15 cellular contexts compared by ENCODE assay signal in the genomic region with DNA sequence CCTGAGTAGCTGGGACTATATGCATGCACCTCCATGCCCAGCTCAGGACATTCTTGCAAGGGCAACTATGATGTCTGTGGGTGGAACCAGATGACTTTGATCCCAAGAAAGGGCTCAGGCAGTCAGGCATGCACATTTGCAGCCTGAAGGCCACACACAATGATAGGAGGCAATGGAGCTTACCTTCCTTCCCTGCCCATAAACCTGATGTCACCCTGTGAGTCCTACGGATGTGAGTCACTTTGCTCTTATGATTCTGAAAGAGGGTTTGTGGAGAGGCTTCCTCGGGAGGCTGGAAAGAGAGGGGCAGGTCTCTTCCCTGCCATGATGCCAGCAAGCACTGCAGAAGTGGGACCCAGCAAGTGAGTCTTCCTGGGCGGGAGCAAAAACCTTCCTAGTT.
DNase-seq lines count a peak whose midpoint lies in the region; ATAC-seq, FAIRE-seq and TF ChIP-seq lines count a peak whose summit lies in the region.
"Had no signal": no experiment of that assay in that cellular context is flagged by ENCODE, and none has a peak within 500 bp of the region (broad histone marks: within the 10 kb centered on the region; RNA-seq: fewer than 3 reads in every experiment).

No MANE protein-coding gene starts in this region.

- H3K9ac ChIP-seq in astrocyte (ENCODE audit: low read length), result no peak overlapping the region

- intact Hi-C loops in cardiac septum (cut with DNase I), result no loop called here

- H3K4me3 ChIP-seq in astrocyte (ENCODE audit: insufficient read depth, low read depth, low read length), result no peak overlapping the region
- H3K4me3 ChIP-seq: ovary, skin epidermis, vagina had no signal

- no peak overlapping the region for H3K27ac Mint-ChIP-seq in astrocyte (ENCODE audit: unreplicated experiment)
- H3K27ac Mint-ChIP-seq in progenitor cell of endocrine pancreas, result no peak overlapping the region

- no peak overlapping the region for H3K4me2 ChIP-seq in astrocyte (ENCODE audit: low read length)

- no peaks in the 10 kb centered on the region for H3K9me3 Mint-ChIP-seq in astrocyte (ENCODE audit: unreplicated experiment)
- no peaks in the 10 kb centered on the region for H3K9me3 Mint-ChIP-seq in progenitor cell of endocrine pancreas (ENCODE audit: low read depth)

- no peaks in the 10 kb centered on the region for H3K36me3 Mint-ChIP-seq in astrocyte (ENCODE audit: low read depth, unreplicated experiment)
- H3K36me3 Mint-ChIP-seq in progenitor cell of endocrine pancreas (ENCODE audit: insufficient read depth), result no peaks in the 10 kb centered on the region

- DNase-seq in Daoy (ENCODE audit: low read depth) (peak; percentile 93), LoVo (ENCODE audit: low spot score) (peak; percentile 81), astrocyte (ENCODE audit: low read depth) (peak; percentile 8), kidney glomerular epithelial cell (lab: John Stamatoyannopoulos, UW) (peak; percentile 78), progenitor cell of endocrine pancreas (ENCODE audit: low spot score, unreplicated experiment) (no peak), frontal cortex (ENCODE audit: low spot score in 2 of 2) (no peak), cardiac septum (ENCODE audit: low spot score) (no peak)
- DNase-seq: activated gamma-delta T cell treated with Interleukin-2 at 50 U/mL for 16 hours; DMS 273 treated with DMSO at 0.1 percent for 48 hours; foreskin fibroblast; ovary; stimulated activated naive CD8-positive, alpha-beta T cell treated with anti-CD3 and anti-CD28 coated beads, Interleukin-15, Interleukin-2, amounts not matched to agents 100 U/mL and 50 U/mL, for 24 hours had no signal

- H3K4me1 ChIP-seq in astrocyte (ENCODE audit: insufficient read depth, low read length), result no peaks in the 10 kb centered on the region
- H3K4me1 ChIP-seq: vagina had no signal

- H2AFZ ChIP-seq in astrocyte (ENCODE audit: low read depth, low read length), result no peak overlapping the region

- TF ChIP-seq CTCF in astrocyte (IDR thresholded peaks at IDR 0.05; ENCODE audit: insufficient read depth, low read depth, low read length) (no peak), progenitor cell of endocrine pancreas (IDR thresholded peaks at IDR 0.05; ENCODE audit: unreplicated experiment) (no peak)

- H4K20me1 ChIP-seq in astrocyte (ENCODE audit: insufficient read depth, low read length), result no peaks in the 10 kb centered on the region

- no peaks in the 10 kb centered on the region for H3K27me3 ChIP-seq in astrocyte (ENCODE audit: insufficient read depth, low read length)
- H3K27me3 ChIP-seq: ovary, vagina had no signal

- H3K79me2 ChIP-seq in astrocyte (ENCODE audit: insufficient read depth, low read length), result no peaks in the 10 kb centered on the region

- H3K36me3 ChIP-seq in astrocyte (ENCODE audit: insufficient read depth, low read length), result no peaks in the 10 kb centered on the region
- H3K36me3 ChIP-seq: ovary, vagina had no signal

- no peak overlapping the region for H3K4me3 Mint-ChIP-seq in astrocyte (ENCODE audit: unreplicated experiment)
- no peak overlapping the region for H3K4me3 Mint-ChIP-seq in progenitor cell of endocrine pancreas (ENCODE audit: low read depth)

- H3K9me3 ChIP-seq in astrocyte (ENCODE audit: insufficient read depth, low read depth, low read length), result no peaks in the 10 kb centered on the region
- H3K9me3 ChIP-seq: ovary, vagina had no signal

- H3K27me3 Mint-ChIP-seq in astrocyte (ENCODE audit: low read depth, unreplicated experiment), result peaks cover 12% of the 10 kb centered on the region
- H3K27me3 Mint-ChIP-seq in progenitor cell of endocrine pancreas, result peaks cover 3% of the 10 kb centered on the region

- H3K27ac ChIP-seq in astrocyte (ENCODE audit: low read depth, low read length), result no peak overlapping the region
- H3K27ac ChIP-seq: ovary, skin epidermis, vagina had no signal

- FAIRE-seq in astrocyte (lab: Jason Lieb, UNC) (no peak), frontal cortex (lab: Jason Lieb, UNC) (no peak)

- ATAC-seq in HG03442 (IDR thresholded peaks at IDR 0.05; ENCODE audit: unreplicated experiment), result no peak
- ATAC-seq: stimulated activated naive CD8-positive, alpha-beta T cell treated with anti-CD3 and anti-CD28 coated beads, Interleukin-15, Interleukin-2, amounts not matched to agents 100 U/mL and 50 U/mL, for 24 hours had no signal

- H3K4me1 Mint-ChIP-seq in astrocyte (ENCODE audit: low read depth, unreplicated experiment), result peaks cover 11% of the 10 kb centered on the region
- no peaks in the 10 kb centered on the region for H3K4me1 Mint-ChIP-seq in progenitor cell of endocrine pancreas (ENCODE audit: low read depth)

Comparison
In these comparisons a context has a peak if more than half of its experiments do, and no peak if none do; other contexts are left out.
1. DNase-seq: peak in Daoy (single experiment), LoVo (single experiment), astrocyte (single experiment) and kidney glomerular epithelial cell (single experiment); none in progenitor cell of endocrine pancreas (single experiment), frontal cortex (0 of 2) and cardiac septum (single experiment).